Comparison of ENCODE assay signal across 1 cellular context in genomic region chr3:126782554-126782953, GRCh38.
TF ChIP-seq lines count a peak whose summit lies in the region.

No MANE protein-coding gene starts in this region.

TF ChIP-seq in SK-N-SH, 30 proteins besides CTCF, POLR2A, EP300 and RAD21 (continued from another document):
- TF ChIP-seq USF1 (IDR thresholded peaks at IDR 0.05; ENCODE audit: borderline replicate concordance, low read depth), result no peak
- TF ChIP-seq GABPA (IDR thresholded peaks at IDR 0.05; ENCODE audit: low read depth), result no peak
- 0 out of 2 replicates have a peak, but pooled peaks have one; percentile 13 for TF ChIP-seq TAF1 (IDR thresholded peaks at IDR 0.05; ENCODE audit: borderline replicate concordance, low read depth, low read length)
- TF ChIP-seq FOXJ3 (CRISPR knock-in tag; IDR thresholded peaks at IDR 0.05), result no peak
- no peak for TF ChIP-seq SIN3A (IDR thresholded peaks at IDR 0.05; ENCODE audit: borderline replicate concordance, low read depth, low read length)
- TF ChIP-seq ZBTB33 (IDR thresholded peaks at IDR 0.05; ENCODE audit: borderline replicate concordance, low read depth), result 0 out of 2 replicates have a peak, but pooled peaks have one; percentile 11
- no peak for TF ChIP-seq POLR2AphosphoS5 (IDR thresholded peaks at IDR 0.05; ENCODE audit: low read depth, low read length)
- peak; percentile 60 for TF ChIP-seq NFIC (IDR thresholded peaks at IDR 0.05; ENCODE audit: borderline replicate concordance)
- no peak for TF ChIP-seq RCOR1 (IDR thresholded peaks at IDR 0.05; ENCODE audit: low read length)
- no peak for TF ChIP-seq MXI1 (IDR thresholded peaks at IDR 0.05; ENCODE audit: low read depth, low read length)
- TF ChIP-seq GATA2 (CRISPR knock-in tag; IDR thresholded peaks at IDR 0.05), result no peak
- peak; percentile 18; the same call in 1 of the 2 replicates for TF ChIP-seq JUND (IDR thresholded peaks at IDR 0.05)
TF ChIP-seq in SK-N-SH: peak in this region for 10.
